Comparison of ENCODE assay signal across 33 cellular contexts in the genomic region with DNA sequence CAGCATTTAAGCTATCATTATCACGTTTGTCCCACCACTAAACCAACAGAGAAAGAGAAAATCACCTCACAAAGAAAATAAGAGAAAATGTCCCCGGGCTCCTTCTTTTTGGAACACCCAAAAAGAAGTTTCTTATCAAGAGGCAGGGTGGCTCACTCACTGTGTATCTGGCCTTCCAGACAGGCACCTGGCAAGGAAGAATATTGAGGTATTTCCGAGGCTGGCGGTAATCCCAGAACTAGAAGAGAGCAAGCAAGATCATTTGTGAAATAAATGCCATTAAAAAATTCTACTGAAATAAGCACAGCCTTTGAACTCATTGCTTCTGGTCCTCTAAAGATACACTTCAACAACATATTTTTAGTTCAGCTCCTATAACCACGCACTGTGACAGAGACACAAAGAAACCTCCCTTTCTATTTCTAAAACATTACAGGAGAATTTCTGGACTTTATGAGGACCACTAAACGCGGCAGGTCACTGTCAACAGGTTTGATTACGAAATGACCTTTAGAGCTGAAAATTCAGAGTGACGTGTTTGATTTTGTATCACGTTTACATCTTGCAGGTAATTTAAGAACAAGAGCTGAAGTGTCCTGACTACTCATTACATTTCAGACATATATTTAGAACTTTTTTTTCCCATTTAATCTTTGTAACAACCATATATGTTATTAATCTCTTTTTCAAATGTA.
A peak's percentile ranks its signal among the peaks of the same experiment; 100 is the strongest.
DNase-seq lines count a peak whose midpoint lies in the region; ATAC-seq and TF ChIP-seq lines count a peak whose summit lies in the region.
"Had no signal": no experiment of that assay in that cellular context is flagged by ENCODE, and none has a peak within 500 bp of the region (broad histone marks: within the 10 kb centered on the region; RNA-seq: fewer than 3 reads in every experiment).

No MANE protein-coding gene starts in this region.

- in situ Hi-C loops in GM13977 (cut with MboI; ENCODE audit: low pct_unique_long_range_greater_than_20kb, low sequenced_read_pairs, unreplicated experiment) = no loop called here

- WGBS in prostate gland = 32% methylated on average over 10 of the region's 10 CpGs

- no peaks in the 10 kb centered on the region for H3K36me3 ChIP-seq in prostate gland

- H3K27me3 Mint-ChIP-seq in endothelial cell (ENCODE audit: unreplicated experiment) = no peaks in the 10 kb centered on the region
- H3K27me3 Mint-ChIP-seq: activated CD4-positive, alpha-beta T cell treated with anti-CD3 and anti-CD28 coated beads for 36 hours; activated naive CD4-positive, alpha-beta T cell treated with anti-CD3 and anti-CD28 coated beads, Interleukin-2, amount 50 U/mL, for 24 hours; naive thymus-derived CD8-positive, alpha-beta T cell; stimulated activated naive CD8-positive, alpha-beta T cell treated with anti-CD3 and anti-CD28 coated beads, Interleukin-15, Interleukin-2, amounts not matched to agents 100 ng/mL and 50 ng/mL, for 24 hours had no signal

- intact Hi-C loops in prostate gland (cut with DNase I) = no loop called here

- DNase-seq in HUDEP-2 (lab: John Stamatoyannopoulos, UW; ENCODE audit: unreplicated experiment in 76 of 76) = peak in 52 of 76 experiments; percentile 3 to 63 (median 25)
- peak; percentile 72 for DNase-seq in left lobe of liver (ENCODE audit: low spot score)
- peak; percentile 81 for DNase-seq in prostate gland (ENCODE audit: low spot score)
- no peak for DNase-seq in GM13977 (ENCODE audit: low spot score)
- DNase-seq in endothelial cell (ENCODE audit: low spot score) = no peak
- DNase-seq in NCI-H2081 (lab: John Stamatoyannopoulos, UW) = no peak
- DNase-seq: activated CD4-positive, alpha-beta T cell treated with anti-CD3 and anti-CD28 coated beads for 36 hours; activated CD8-positive, alpha-beta T cell treated with anti-CD3 and anti-CD28 coated beads, Interleukin-2, amount 10 ng/mL, durations not matched to agents 7 days and 5 days; amygdala; caudate nucleus; effector memory CD4-positive, alpha-beta T cell; foreskin keratinocyte; heart left ventricle; islet precursor cell; Karpas-422; MV-4-11; naive thymus-derived CD8-positive, alpha-beta T cell; NCI-H1436; NCI-H2081 treated with DMSO at 0.1 percent for 48 hours; NCI-H226; NCI-H69; occipital lobe; Peyer's patch; retina; SIG-M5; stimulated activated CD4-positive, alpha-beta T cell treated with anti-CD3 and anti-CD28 coated beads, Interleukin-1b, Interleukin-23, amount 100 ng/mL, for 48 hours had no signal

- H3K4me1 Mint-ChIP-seq in endothelial cell (ENCODE audit: unreplicated experiment) = no peaks in the 10 kb centered on the region
- H3K4me1 Mint-ChIP-seq: activated CD4-positive, alpha-beta T cell treated with anti-CD3 and anti-CD28 coated beads for 36 hours; activated naive CD4-positive, alpha-beta T cell treated with anti-CD3 and anti-CD28 coated beads, Interleukin-2, amount 50 U/mL, for 24 hours; naive thymus-derived CD8-positive, alpha-beta T cell had no signal

- no peaks in the 10 kb centered on the region for H3K9me3 ChIP-seq in prostate gland
- H3K9me3 ChIP-seq: BLaER1, heart left ventricle, Peyer's patch had no signal

- H3K4me1 ChIP-seq in prostate gland (replicated peaks) = no peaks in the 10 kb centered on the region
- H3K4me1 ChIP-seq: foreskin keratinocyte, Peyer's patch had no signal

- no peaks in the 10 kb centered on the region for H3K27me3 ChIP-seq in prostate gland (replicated peaks; ENCODE audit: insufficient read depth)
- H3K27me3 ChIP-seq: BLaER1, foreskin keratinocyte, heart left ventricle, Peyer's patch had no signal

- H3K27ac Mint-ChIP-seq in endothelial cell (ENCODE audit: unreplicated experiment) = no peak overlapping the region
- H3K27ac Mint-ChIP-seq: activated CD4-positive, alpha-beta T cell treated with anti-CD3 and anti-CD28 coated beads for 36 hours; activated CD8-positive, alpha-beta T cell treated with anti-CD3 and anti-CD28 coated beads, Interleukin-2, amount 10 ng/mL, durations not matched to agents 7 days and 5 days; activated naive CD4-positive, alpha-beta T cell treated with anti-CD3 and anti-CD28 coated beads, Interleukin-2, amount 50 U/mL, for 24 hours; activated T-helper 2 cell treated with anti-CD3 and anti-CD28 coated beads, Interferon-gamma antibody, Interleukin-2, Interleukin-4, amounts not matched to agents 10 μg/mL and 5 μg/mL and 100 μg/mL, durations not matched to agents 14 hours and 24 hours and 36 hours; naive thymus-derived CD8-positive, alpha-beta T cell; stimulated activated naive CD8-positive, alpha-beta T cell treated with anti-CD3 and anti-CD28 coated beads, Interleukin-15, Interleukin-2, amounts not matched to agents 100 ng/mL and 50 ng/mL, for 24 hours; T-helper 2 cell treated with Interferon-gamma antibody and Interleukin-4, amounts not matched to agents 5 μg/mL and 100 μg/mL, for 36 hours had no signal

- TF ChIP-seq CTCF in VCaP (conservative IDR thresholded peaks at IDR 0.05) = no peak
- no peak for TF ChIP-seq CTCF in prostate gland (IDR thresholded peaks at IDR 0.05)
- TF ChIP-seq CTCF in GM13977 (IDR thresholded peaks at IDR 0.05; ENCODE audit: extremely low read depth, insufficient read depth, missing control alignments) = no peak
- no peak for TF ChIP-seq CTCF in endothelial cell (IDR thresholded peaks at IDR 0.05; ENCODE audit: unreplicated experiment)

- H3K36me3 Mint-ChIP-seq in endothelial cell (ENCODE audit: low read depth, unreplicated experiment) = peaks cover 21% of the 10 kb centered on the region

- H3K9me3 Mint-ChIP-seq in endothelial cell (ENCODE audit: unreplicated experiment) = no peaks in the 10 kb centered on the region
- H3K9me3 Mint-ChIP-seq: activated naive CD4-positive, alpha-beta T cell treated with anti-CD3 and anti-CD28 coated beads, Interleukin-2, amount 50 U/mL, for 24 hours; activated T-helper 2 cell treated with anti-CD3 and anti-CD28 coated beads, Interferon-gamma antibody, Interleukin-2, Interleukin-4, amounts not matched to agents 10 μg/mL and 5 μg/mL and 100 μg/mL, durations not matched to agents 14 hours and 24 hours and 36 hours; naive thymus-derived CD8-positive, alpha-beta T cell; stimulated activated naive CD8-positive, alpha-beta T cell treated with anti-CD3 and anti-CD28 coated beads, Interleukin-15, Interleukin-2, amounts not matched to agents 100 ng/mL and 50 ng/mL, for 24 hours; T-helper 2 cell treated with Interferon-gamma antibody and Interleukin-4, amounts not matched to agents 5 μg/mL and 100 μg/mL, for 36 hours had no signal

- H3K4me3 ChIP-seq in prostate gland = no peak overlapping the region
- H3K4me3 ChIP-seq: BLaER1, coronary artery, heart left ventricle, Peyer's patch had no signal

- peak; percentile 84 for ATAC-seq in left lobe of liver
- ATAC-seq: activated CD4-positive, alpha-beta T cell treated with anti-CD3 and anti-CD28 coated beads for 36 hours; activated CD8-positive, alpha-beta T cell treated with anti-CD3 and anti-CD28 coated beads, Interleukin-2, amount 10 ng/mL, durations not matched to agents 7 days and 5 days; foreskin keratinocyte; naive thymus-derived CD8-positive, alpha-beta T cell had no signal

- no peak overlapping the region for H3K4me3 Mint-ChIP-seq in endothelial cell (ENCODE audit: unreplicated experiment)
- H3K4me3 Mint-ChIP-seq: activated CD4-positive, alpha-beta T cell treated with anti-CD3 and anti-CD28 coated beads for 36 hours; activated CD8-positive, alpha-beta T cell treated with anti-CD3 and anti-CD28 coated beads, Interleukin-2, amount 10 ng/mL, durations not matched to agents 7 days and 5 days; activated naive CD4-positive, alpha-beta T cell treated with anti-CD3 and anti-CD28 coated beads, Interleukin-2, amount 50 U/mL, for 24 hours; naive thymus-derived CD8-positive, alpha-beta T cell; stimulated activated naive CD8-positive, alpha-beta T cell treated with anti-CD3 and anti-CD28 coated beads, Interleukin-15, Interleukin-2, amounts not matched to agents 100 ng/mL and 50 ng/mL, for 24 hours; T-helper 2 cell treated with Interferon-gamma antibody and Interleukin-4, amounts not matched to agents 5 μg/mL and 100 μg/mL, for 36 hours had no signal

- H3K27ac ChIP-seq in VCaP = peak overlapping the region; percentile 58
- peak overlapping the region; percentile 41 to 49 for H3K27ac ChIP-seq in prostate gland
- H3K27ac ChIP-seq: BLaER1, coronary artery, foreskin keratinocyte had no signal

- no peak for TF ChIP-seq POLR2A in prostate gland (IDR thresholded peaks at IDR 0.05)

Comparison
In these comparisons a context has a peak if more than half of its experiments do, and no peak if none do; other contexts are left out.
1. DNase-seq: peak in HUDEP-2 (52 of 76), left lobe of liver (single experiment) and prostate gland (single experiment); none in GM13977 (single experiment), endothelial cell (single experiment) and NCI-H2081 (0 of 2).